ENCODE assay signal across 1 cellular context in genomic region chr6:89243331-89243629, GRCh38.
TF ChIP-seq lines count a peak whose summit lies in the region.

No MANE protein-coding gene starts in this region.

TF ChIP-seq in H1, 55 proteins besides CTCF, POLR2A, EP300 and RAD21:
- TF ChIP-seq NANOG (IDR thresholded peaks at IDR 0.05; ENCODE audit: insufficient read depth, low read depth, low read length, poor library complexity, severe bottlenecking) (no peak), SIN3A (conservative IDR thresholded peaks at IDR 0.05 in 1 of 2, IDR thresholded peaks at IDR 0.05 in 1 of 2; ENCODE audit: low read depth in 1 of 2, low read length in 2 of 2) (no peak), CHD1 (IDR thresholded peaks at IDR 0.05; ENCODE audit: low read depth, low read length) (no peak), CBX8 (IDR thresholded peaks at IDR 0.05; ENCODE audit: borderline replicate concordance, low read depth, low read length) (no peak), ATF2 (IDR thresholded peaks at IDR 0.05; ENCODE audit: low read length) (no peak), SAP30 (IDR thresholded peaks at IDR 0.05; ENCODE audit: insufficient read depth, insufficient replicate concordance, low read length) (no peak), RXRA (IDR thresholded peaks at IDR 0.05; ENCODE audit: insufficient read depth, low read depth, low read length) (no peak), JUN (IDR thresholded peaks at IDR 0.05; ENCODE audit: low read depth, low read length) (no peak), KDM5A (IDR thresholded peaks at IDR 0.05; ENCODE audit: low read length) (no peak), GTF2F1 (IDR thresholded peaks at IDR 0.05; ENCODE audit: borderline replicate concordance, low read depth, low read length) (no peak), ASH2L (IDR thresholded peaks at IDR 0.05; ENCODE audit: low read length) (no peak), BACH1 (IDR thresholded peaks at IDR 0.05; ENCODE audit: low read length) (no peak), SP4 (IDR thresholded peaks at IDR 0.05; ENCODE audit: low read length) (no peak), TBP (IDR thresholded peaks at IDR 0.05; ENCODE audit: low read depth, low read length) (no peak), KDM1A (IDR thresholded peaks at IDR 0.05; ENCODE audit: borderline replicate concordance, low read length) (no peak)
